Comparison of ENCODE assay signal across 13 cellular contexts in the genomic region with DNA sequence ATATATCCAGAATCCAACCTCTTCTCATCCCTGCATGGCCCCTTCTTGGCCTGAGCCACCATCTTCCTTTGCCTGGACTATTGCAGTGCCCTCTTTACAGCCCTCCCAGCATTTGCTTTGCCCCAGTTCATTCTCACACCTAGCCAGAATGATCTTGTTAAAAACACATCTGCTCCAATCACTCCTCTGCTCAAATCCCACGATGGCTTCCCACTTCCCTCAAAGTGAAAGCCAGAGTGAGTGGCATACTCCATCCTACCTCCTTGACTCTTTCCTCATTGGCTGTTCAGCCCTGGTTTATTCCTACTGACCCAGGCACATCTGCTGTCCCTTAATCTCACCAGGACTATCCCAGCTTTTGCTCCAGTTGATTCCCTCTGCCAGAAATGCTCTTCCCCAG. TPM values are rescaled to one million over a fixed set of nuclear protein-coding genes. Genes with fewer than 3 reads are reported as not detected.
DNase-seq lines count a peak whose midpoint lies in the region; ATAC-seq and TF ChIP-seq lines count a peak whose summit lies in the region.
"Had no signal": no experiment of that assay in that cellular context is flagged by ENCODE, and none has a peak within 500 bp of the region (broad histone marks: within the 10 kb centered on the region; RNA-seq: fewer than 3 reads in every experiment).

No MANE protein-coding gene starts in this region.

- H3K9me3 ChIP-seq in esophagus muscularis mucosa, result no peaks in the 10 kb centered on the region
- H3K9me3 ChIP-seq in osteoblast (ENCODE audit: low read depth, low read length), result no peaks in the 10 kb centered on the region
- H3K9me3 ChIP-seq: BE2C, Caco-2 had no signal

- no peak for TF ChIP-seq POLR2A in esophagus muscularis mucosa (IDR thresholded peaks at IDR 0.05; ENCODE audit: low read depth)

- 76% methylated on average over 1 of the region's 1 CpG for WGBS in esophagus muscularis mucosa

- intact Hi-C loops in esophagus muscularis mucosa (cut with DNase I), result no loop called here

- H3K4me1 ChIP-seq in esophagus muscularis mucosa (no peaks in the 10 kb centered on the region), osteoblast (ENCODE audit: insufficient read depth, low read length) (no peaks in the 10 kb centered on the region)
- H3K4me1 ChIP-seq: BE2C had no signal

- DNase-seq in NCI-H82 treated with DMSO at 0.1 percent for 48 hours (lab: John Stamatoyannopoulos, UW; ENCODE audit: unreplicated experiment), result peak; percentile 28
- DNase-seq in esophagus muscularis mucosa (ENCODE audit: extremely low spot score), result peak; percentile 78
- DNase-seq in osteoblast (ENCODE audit: insufficient read length, low spot score, missing footprints), result no peak
- no peak for DNase-seq in cerebellar nuclear complex (lab: John Stamatoyannopoulos, UW)
- DNase-seq in NCI-H510A (lab: John Stamatoyannopoulos, UW), result no peak
- DNase-seq: ACHN; BE2C; C1 segment of cervical spinal cord; Caco-2; CD4-positive, alpha-beta T cell; HCEC 1CT had no signal

- H3K4me3 ChIP-seq in esophagus muscularis mucosa (no peak overlapping the region), osteoblast (ENCODE audit: insufficient read depth, low read length) (no peak overlapping the region)

- H3K36me3 ChIP-seq in esophagus muscularis mucosa (no peaks in the 10 kb centered on the region), osteoblast (ENCODE audit: insufficient read depth, low read length) (no peaks in the 10 kb centered on the region)
- H3K36me3 ChIP-seq: BE2C had no signal

- no peaks in the 10 kb centered on the region for H4K20me1 ChIP-seq in osteoblast (ENCODE audit: insufficient read depth, low read length)

- H3K27me3 ChIP-seq in esophagus muscularis mucosa (no peaks in the 10 kb centered on the region), osteoblast (ENCODE audit: insufficient read depth, low read length) (no peaks in the 10 kb centered on the region)
- H3K27me3 ChIP-seq: BE2C had no signal

- H3K79me2 ChIP-seq in osteoblast (ENCODE audit: insufficient read depth, low read length), result no peaks in the 10 kb centered on the region

- no peak overlapping the region for H3K27ac ChIP-seq in esophagus muscularis mucosa (replicated peaks in 1 of 4)
- H3K27ac ChIP-seq in osteoblast (ENCODE audit: low read depth, low read length), result no peak overlapping the region

- no peak for ATAC-seq in HG02763 (IDR thresholded peaks at IDR 0.05; ENCODE audit: unreplicated experiment)
- ATAC-seq: HepG2 had no signal

- peak overlapping the region; percentile 37 for H2AFZ ChIP-seq in osteoblast (ENCODE audit: low read length)

- TF ChIP-seq EP300 in esophagus muscularis mucosa (IDR thresholded peaks at IDR 0.05), result no peak

- H3K4me2 ChIP-seq in osteoblast (ENCODE audit: insufficient read depth, low read length), result no peak overlapping the region

- TF ChIP-seq CTCF in esophagus muscularis mucosa (IDR thresholded peaks at IDR 0.05) (no peak), osteoblast (IDR thresholded peaks at IDR 0.05; ENCODE audit: extremely low read depth, low read depth, low read length) (no peak)

RNA-seq across cellular contexts. Expression of a gene that starts 14.7 kb away (rescaled TPM):
- total RNA-seq in esophagus muscularis mucosa (not detected), osteoblast (not detected in 2 replicates)
- total RNA-seq: Caco-2; CD4-positive, alpha-beta T cell; HepG2 had no signal

RNA-seq across cellular contexts. Expression of a gene that starts 17.0 kb away (rescaled TPM):
- total RNA-seq in esophagus muscularis mucosa (10 to 100 TPM; 23.7 to 28.4 (median 27.8) TPM), osteoblast (42.3 and 45.1 TPM in 2 replicates)

RNA-seq across cellular contexts. Expression of a gene that starts 22.6 kb away (rescaled TPM):
- total RNA-seq in esophagus muscularis mucosa (10 to 100 TPM; 25.2 to 31.6 (median 28.2) TPM), osteoblast (20.6 and 21.4 TPM in 2 replicates)

RNA-seq across cellular contexts. Expression of a gene that starts 57.7 kb away (rescaled TPM):
- total RNA-seq in esophagus muscularis mucosa (10 to 100 TPM; 22.4 to 34.5 (median 30.0) TPM), osteoblast (33.3 and 36.6 TPM in 2 replicates)

RNA-seq across cellular contexts. Expression of a gene that starts 57.7 kb away (rescaled TPM):
- total RNA-seq in esophagus muscularis mucosa (10 to 100 TPM; 12.3 to 16.3 (median 13.4) TPM), osteoblast (16.6 and 16.8 TPM in 2 replicates)

Comparison
In these comparisons a context has a peak if more than half of its experiments do, and no peak if none do; other contexts are left out.
1. DNase-seq: peak in NCI-H82 treated with DMSO at 0.1 percent for 48 hours (single experiment) and esophagus muscularis mucosa (single experiment); none in osteoblast (single experiment), cerebellar nuclear complex (0 of 2) and NCI-H510A (single experiment).